ENCODE assay signal across 1 cellular context in the genomic region with DNA sequence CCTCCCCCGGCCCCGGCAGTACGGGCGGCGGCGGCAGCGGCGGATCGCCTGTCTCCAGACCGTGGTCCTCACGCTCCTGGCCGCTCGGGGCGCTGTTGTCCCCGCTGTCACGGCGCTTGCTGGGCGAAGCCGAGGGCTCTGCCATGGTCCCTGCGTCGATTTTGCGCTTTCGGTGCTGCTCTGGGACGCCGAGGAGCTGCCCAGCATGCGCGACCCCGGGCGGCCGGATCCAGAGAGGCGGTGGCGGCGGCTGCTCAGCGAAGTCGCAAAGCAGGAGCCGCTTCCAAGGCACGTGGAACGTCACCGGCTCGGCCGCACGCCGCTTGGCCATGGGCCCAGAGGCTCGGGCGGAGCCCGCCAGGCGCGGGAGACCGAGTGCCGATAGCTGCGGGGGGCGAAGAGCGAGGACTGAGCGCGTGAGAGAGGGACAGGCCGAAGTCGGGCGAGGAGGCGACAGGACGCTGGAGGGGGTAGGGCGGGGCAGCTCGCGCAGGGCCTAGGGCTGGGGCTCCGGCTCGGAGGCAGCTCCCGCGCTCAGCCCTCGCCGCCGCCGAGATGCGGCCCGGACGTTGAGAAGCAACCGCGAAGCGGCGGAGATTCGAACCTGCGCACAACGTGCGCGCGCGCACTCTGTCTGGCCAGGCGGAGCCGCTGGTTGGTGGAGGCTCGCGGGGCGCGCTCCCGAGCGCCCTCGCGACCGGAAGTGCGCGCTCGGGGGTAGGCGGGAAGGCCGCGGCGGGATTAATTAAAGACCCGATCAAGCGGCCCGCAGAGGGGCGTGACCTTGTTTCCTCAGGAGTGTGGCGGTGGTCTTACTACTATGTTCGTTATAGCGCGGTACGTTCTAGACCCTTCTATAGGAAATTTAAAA.
TF ChIP-seq lines count a peak whose summit lies in the region.

A gene with protein sequence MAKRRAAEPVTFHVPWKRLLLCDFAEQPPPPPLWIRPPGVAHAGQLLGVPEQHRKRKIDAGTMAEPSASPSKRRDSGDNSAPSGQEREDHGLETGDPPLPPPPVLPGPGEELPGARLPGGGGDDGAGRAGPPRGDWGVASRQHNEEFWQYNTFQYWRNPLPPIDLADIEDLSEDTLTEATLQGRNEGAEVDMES (minus strand): TSS at position 632 of the 871 bp plus-strand sequence. CDS start 301 bp downstream, at position 331.

TF ChIP-seq in WTC11, 78 proteins besides CTCF, POLR2A, EP300 and RAD21 (continued from another document and continues in another):
- TF ChIP-seq, protein P1, sequence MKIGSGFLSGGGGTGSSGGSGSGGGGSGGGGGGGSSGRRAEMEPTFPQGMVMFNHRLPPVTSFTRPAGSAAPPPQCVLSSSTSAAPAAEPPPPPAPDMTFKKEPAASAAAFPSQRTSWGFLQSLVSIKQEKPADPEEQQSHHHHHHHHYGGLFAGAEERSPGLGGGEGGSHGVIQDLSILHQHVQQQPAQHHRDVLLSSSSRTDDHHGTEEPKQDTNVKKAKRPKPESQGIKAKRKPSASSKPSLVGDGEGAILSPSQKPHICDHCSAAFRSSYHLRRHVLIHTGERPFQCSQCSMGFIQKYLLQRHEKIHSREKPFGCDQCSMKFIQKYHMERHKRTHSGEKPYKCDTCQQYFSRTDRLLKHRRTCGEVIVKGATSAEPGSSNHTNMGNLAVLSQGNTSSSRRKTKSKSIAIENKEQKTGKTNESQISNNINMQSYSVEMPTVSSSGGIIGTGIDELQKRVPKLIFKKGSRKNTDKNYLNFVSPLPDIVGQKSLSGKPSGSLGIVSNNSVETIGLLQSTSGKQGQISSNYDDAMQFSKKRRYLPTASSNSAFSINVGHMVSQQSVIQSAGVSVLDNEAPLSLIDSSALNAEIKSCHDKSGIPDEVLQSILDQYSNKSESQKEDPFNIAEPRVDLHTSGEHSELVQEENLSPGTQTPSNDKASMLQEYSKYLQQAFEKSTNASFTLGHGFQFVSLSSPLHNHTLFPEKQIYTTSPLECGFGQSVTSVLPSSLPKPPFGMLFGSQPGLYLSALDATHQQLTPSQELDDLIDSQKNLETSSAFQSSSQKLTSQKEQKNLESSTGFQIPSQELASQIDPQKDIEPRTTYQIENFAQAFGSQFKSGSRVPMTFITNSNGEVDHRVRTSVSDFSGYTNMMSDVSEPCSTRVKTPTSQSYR (CRISPR knock-in tag; IDR thresholded peaks at IDR 0.05): no peak; the same call in none of the 2 replicates
- TF ChIP-seq MXD4 (CRISPR knock-in tag; IDR thresholded peaks at IDR 0.05; ENCODE audit: borderline replicate concordance) (no peak), SMAD4 (CRISPR knock-in tag; IDR thresholded peaks at IDR 0.05) (no peak), GTF2I (CRISPR knock-in tag; conservative IDR thresholded peaks at IDR 0.05) (no peak), ESRRA (CRISPR knock-in tag; IDR thresholded peaks at IDR 0.05; ENCODE audit: borderline replicate concordance) (peak; percentile 48; the same call in 1 of the 2 replicates), ZNF138 (CRISPR knock-in tag; conservative IDR thresholded peaks at IDR 0.05) (no peak), ZNF317 (CRISPR knock-in tag; IDR thresholded peaks at IDR 0.05; ENCODE audit: borderline replicate concordance, low read depth) (peak; percentile 57; the same call in 1 of the 2 replicates), SMAD3 (CRISPR knock-in tag; IDR thresholded peaks at IDR 0.05; ENCODE audit: borderline replicate concordance) (no peak), SOX15 (CRISPR knock-in tag; IDR thresholded peaks at IDR 0.05) (no peak), ZNF416 (CRISPR knock-in tag; IDR thresholded peaks at IDR 0.05) (0 out of 2 replicates have a peak, but pooled peaks have one; percentile 40), TEAD4 (CRISPR knock-in tag; IDR thresholded peaks at IDR 0.05) (no peak), ZNF121 (CRISPR knock-in tag; IDR thresholded peaks at IDR 0.05) (peak; percentile 58; the same call in 1 of the 2 replicates), NFE2L1 (CRISPR knock-in tag; IDR thresholded peaks at IDR 0.05) (no peak; the same call in 1 of the 2 replicates), NR2C2 (CRISPR knock-in tag; IDR thresholded peaks at IDR 0.05) (no peak), JUN (CRISPR knock-in tag; IDR thresholded peaks at IDR 0.05) (peak; percentile 49; the same call in 1 of the 2 replicates), NR1H2 (CRISPR knock-in tag; IDR thresholded peaks at IDR 0.05) (no peak), ETV6 (CRISPR knock-in tag; IDR thresholded peaks at IDR 0.05) (no peak), TEAD1 (CRISPR knock-in tag; IDR thresholded peaks at IDR 0.05) (peak; percentile 55), IRF2 (CRISPR knock-in tag; IDR thresholded peaks at IDR 0.05; ENCODE audit: borderline replicate concordance, low read depth) (no peak), CREM (CRISPR knock-in tag; IDR thresholded peaks at IDR 0.05) (peak; percentile 64), CBFB (CRISPR knock-in tag; IDR thresholded peaks at IDR 0.05; ENCODE audit: low read depth) (no peak), KAT7 (CRISPR knock-in tag; IDR thresholded peaks at IDR 0.05; ENCODE audit: borderline replicate concordance) (no peak)
- TF ChIP-seq, protein P2, sequence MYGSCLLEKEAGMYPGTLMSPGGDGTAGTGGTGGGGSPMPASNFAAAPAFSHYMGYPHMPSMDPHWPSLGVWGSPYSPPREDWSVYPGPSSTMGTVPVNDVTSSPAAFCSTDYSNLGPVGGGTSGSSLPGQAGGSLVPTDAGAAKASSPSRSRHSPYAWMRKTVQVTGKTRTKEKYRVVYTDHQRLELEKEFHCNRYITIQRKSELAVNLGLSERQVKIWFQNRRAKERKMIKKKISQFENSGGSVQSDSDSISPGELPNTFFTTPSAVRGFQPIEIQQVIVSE (CRISPR knock-in tag; IDR thresholded peaks at IDR 0.05; ENCODE audit: borderline replicate concordance): no peak
- TF ChIP-seq, protein P3, sequence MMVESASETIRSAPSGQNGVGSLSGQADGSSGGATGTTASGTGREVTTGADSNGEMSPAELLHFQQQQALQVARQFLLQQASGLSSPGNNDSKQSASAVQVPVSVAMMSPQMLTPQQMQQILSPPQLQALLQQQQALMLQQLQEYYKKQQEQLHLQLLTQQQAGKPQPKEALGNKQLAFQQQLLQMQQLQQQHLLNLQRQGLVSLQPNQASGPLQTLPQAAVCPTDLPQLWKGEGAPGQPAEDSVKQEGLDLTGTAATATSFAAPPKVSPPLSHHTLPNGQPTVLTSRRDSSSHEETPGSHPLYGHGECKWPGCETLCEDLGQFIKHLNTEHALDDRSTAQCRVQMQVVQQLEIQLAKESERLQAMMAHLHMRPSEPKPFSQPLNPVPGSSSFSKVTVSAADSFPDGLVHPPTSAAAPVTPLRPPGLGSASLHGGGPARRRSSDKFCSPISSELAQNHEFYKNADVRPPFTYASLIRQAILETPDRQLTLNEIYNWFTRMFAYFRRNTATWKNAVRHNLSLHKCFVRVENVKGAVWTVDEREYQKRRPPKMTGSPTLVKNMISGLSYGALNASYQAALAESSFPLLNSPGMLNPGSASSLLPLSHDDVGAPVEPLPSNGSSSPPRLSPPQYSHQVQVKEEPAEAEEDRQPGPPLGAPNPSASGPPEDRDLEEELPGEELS (CRISPR knock-in tag; IDR thresholded peaks at IDR 0.05): peak; percentile 68
- TF ChIP-seq, protein P4, sequence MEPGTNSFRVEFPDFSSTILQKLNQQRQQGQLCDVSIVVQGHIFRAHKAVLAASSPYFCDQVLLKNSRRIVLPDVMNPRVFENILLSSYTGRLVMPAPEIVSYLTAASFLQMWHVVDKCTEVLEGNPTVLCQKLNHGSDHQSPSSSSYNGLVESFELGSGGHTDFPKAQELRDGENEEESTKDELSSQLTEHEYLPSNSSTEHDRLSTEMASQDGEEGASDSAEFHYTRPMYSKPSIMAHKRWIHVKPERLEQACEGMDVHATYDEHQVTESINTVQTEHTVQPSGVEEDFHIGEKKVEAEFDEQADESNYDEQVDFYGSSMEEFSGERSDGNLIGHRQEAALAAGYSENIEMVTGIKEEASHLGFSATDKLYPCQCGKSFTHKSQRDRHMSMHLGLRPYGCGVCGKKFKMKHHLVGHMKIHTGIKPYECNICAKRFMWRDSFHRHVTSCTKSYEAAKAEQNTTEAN (CRISPR knock-in tag; IDR thresholded peaks at IDR 0.05): 0 out of 2 replicates have a peak, but pooled peaks have one; percentile 58
- TF ChIP-seq, protein P5, sequence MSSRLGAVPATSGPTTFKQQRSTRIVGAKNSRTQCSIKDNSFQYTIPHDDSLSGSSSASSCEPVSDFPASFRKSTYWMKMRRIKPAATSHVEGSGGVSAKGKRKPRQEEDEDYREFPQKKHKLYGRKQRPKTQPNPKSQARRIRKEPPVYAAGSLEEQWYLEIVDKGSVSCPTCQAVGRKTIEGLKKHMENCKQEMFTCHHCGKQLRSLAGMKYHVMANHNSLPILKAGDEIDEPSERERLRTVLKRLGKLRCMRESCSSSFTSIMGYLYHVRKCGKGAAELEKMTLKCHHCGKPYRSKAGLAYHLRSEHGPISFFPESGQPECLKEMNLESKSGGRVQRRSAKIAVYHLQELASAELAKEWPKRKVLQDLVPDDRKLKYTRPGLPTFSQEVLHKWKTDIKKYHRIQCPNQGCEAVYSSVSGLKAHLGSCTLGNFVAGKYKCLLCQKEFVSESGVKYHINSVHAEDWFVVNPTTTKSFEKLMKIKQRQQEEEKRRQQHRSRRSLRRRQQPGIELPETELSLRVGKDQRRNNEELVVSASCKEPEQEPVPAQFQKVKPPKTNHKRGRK (CRISPR knock-in tag; IDR thresholded peaks at IDR 0.05; ENCODE audit: borderline replicate concordance): no peak
- TF ChIP-seq, protein P6, sequence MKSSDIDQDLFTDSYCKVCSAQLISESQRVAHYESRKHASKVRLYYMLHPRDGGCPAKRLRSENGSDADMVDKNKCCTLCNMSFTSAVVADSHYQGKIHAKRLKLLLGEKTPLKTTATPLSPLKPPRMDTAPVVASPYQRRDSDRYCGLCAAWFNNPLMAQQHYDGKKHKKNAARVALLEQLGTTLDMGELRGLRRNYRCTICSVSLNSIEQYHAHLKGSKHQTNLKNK (CRISPR knock-in tag; IDR thresholded peaks at IDR 0.05): no peak
- TF ChIP-seq, protein P7, sequence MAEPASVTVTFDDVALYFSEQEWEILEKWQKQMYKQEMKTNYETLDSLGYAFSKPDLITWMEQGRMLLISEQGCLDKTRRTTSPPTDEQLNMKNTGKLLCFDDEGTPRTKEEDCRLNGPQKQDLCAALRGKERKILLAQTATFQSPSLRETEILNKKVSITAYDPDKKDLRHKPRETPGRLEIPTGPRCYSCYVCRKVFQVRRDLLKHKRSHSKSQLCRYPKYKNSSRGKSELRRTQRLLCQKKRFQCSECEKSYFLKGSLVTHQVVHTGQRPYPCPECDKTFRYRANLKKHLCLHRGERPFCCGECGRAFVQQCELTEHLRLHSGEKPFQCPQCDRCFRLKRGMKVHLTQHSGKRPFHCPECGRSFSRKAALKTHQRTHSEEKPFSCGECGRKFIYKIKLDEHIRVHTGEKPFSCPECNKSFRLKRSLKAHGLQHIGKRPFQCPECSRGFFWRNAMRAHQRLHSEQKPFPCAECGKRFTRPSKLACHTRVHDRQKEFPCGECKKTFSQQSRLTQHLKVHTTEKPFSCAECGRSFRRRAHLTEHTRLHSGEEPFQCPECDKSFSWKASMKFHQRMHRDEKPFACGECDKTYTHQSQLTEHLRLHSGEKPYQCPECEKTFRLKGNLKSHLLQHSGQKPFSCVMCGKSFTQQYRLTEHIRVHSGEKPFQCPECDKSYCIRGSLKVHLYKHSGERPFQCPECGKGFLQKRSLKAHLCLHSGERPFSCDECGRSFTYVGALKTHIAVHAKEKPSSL (CRISPR knock-in tag; conservative IDR thresholded peaks at IDR 0.05): no peak
- TF ChIP-seq, protein P8, sequence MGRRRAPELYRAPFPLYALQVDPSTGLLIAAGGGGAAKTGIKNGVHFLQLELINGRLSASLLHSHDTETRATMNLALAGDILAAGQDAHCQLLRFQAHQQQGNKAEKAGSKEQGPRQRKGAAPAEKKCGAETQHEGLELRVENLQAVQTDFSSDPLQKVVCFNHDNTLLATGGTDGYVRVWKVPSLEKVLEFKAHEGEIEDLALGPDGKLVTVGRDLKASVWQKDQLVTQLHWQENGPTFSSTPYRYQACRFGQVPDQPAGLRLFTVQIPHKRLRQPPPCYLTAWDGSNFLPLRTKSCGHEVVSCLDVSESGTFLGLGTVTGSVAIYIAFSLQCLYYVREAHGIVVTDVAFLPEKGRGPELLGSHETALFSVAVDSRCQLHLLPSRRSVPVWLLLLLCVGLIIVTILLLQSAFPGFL (CRISPR knock-in tag; IDR thresholded peaks at IDR 0.05; ENCODE audit: borderline replicate concordance): no peak
- TF ChIP-seq, protein P9, sequence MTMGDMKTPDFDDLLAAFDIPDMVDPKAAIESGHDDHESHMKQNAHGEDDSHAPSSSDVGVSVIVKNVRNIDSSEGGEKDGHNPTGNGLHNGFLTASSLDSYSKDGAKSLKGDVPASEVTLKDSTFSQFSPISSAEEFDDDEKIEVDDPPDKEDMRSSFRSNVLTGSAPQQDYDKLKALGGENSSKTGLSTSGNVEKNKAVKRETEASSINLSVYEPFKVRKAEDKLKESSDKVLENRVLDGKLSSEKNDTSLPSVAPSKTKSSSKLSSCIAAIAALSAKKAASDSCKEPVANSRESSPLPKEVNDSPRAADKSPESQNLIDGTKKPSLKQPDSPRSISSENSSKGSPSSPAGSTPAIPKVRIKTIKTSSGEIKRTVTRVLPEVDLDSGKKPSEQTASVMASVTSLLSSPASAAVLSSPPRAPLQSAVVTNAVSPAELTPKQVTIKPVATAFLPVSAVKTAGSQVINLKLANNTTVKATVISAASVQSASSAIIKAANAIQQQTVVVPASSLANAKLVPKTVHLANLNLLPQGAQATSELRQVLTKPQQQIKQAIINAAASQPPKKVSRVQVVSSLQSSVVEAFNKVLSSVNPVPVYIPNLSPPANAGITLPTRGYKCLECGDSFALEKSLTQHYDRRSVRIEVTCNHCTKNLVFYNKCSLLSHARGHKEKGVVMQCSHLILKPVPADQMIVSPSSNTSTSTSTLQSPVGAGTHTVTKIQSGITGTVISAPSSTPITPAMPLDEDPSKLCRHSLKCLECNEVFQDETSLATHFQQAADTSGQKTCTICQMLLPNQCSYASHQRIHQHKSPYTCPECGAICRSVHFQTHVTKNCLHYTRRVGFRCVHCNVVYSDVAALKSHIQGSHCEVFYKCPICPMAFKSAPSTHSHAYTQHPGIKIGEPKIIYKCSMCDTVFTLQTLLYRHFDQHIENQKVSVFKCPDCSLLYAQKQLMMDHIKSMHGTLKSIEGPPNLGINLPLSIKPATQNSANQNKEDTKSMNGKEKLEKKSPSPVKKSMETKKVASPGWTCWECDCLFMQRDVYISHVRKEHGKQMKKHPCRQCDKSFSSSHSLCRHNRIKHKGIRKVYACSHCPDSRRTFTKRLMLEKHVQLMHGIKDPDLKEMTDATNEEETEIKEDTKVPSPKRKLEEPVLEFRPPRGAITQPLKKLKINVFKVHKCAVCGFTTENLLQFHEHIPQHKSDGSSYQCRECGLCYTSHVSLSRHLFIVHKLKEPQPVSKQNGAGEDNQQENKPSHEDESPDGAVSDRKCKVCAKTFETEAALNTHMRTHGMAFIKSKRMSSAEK (CRISPR knock-in tag; IDR thresholded peaks at IDR 0.05; ENCODE audit: borderline replicate concordance): no peak
